In the genomic region with DNA sequence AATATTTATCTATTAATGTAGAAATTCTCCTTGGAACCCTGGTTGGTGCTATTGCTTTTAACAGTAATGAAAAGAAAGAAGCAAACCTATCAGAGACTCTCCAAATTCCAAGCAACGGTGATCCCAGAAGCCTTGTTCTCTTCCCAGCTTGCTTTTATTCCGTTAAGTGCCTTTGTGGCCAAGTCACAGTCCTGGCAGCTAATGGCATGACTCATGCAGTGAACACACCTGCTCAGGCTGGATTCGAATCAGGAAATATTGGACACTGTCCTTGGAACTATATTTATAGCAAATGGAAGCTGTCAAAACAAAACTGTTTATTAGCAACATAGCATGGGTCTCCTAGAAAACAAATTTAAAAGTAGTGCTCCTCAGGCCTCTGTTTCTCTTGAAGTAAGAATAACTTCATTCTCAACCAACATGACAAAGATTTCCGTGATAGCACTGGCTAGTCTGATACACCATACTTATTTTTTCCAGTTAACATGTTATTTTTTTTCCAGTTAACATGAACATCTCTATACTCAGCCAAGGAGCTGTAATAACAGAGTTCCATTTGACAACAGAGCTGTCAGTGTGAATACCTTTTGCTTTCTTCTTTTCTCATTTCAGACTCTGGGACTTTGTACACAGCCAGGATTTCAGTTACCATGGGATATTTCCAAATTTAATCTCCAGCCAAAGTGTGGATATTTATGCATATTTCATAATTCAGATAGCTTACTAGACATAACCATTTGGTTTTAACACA, we compare ENCODE assay signal across 10 cellular contexts.
DNase-seq lines count a peak whose midpoint lies in the region; ATAC-seq and TF ChIP-seq lines count a peak whose summit lies in the region.
"Had no signal": no experiment of that assay in that cellular context is flagged by ENCODE, and none has a peak within 500 bp of the region (broad histone marks: within the 10 kb centered on the region; RNA-seq: fewer than 3 reads in every experiment).

No MANE protein-coding gene starts in this region.

- no peak for TF ChIP-seq EP300 in stomach (IDR thresholded peaks at IDR 0.05)

- ATAC-seq in left cardiac atrium (peak; percentile 54 to 87), HG02623 (IDR thresholded peaks at IDR 0.05; ENCODE audit: unreplicated experiment) (no peak)

- no peaks in the 10 kb centered on the region for H3K27me3 ChIP-seq in stomach

- H3K9me3 ChIP-seq in stomach = peaks cover 0 to 7% (median 0%) of the 10 kb centered on the region in 4 donors

- no peaks in the 10 kb centered on the region for H3K27me3 Mint-ChIP-seq in endothelial cell (ENCODE audit: unreplicated experiment)

- H3K4me3 ChIP-seq in stomach = no peak overlapping the region

- TF ChIP-seq CTCF in stomach (IDR thresholded peaks at IDR 0.05) (no peak), endothelial cell (IDR thresholded peaks at IDR 0.05; ENCODE audit: unreplicated experiment) (no peak)

- H3K4me1 Mint-ChIP-seq in endothelial cell (ENCODE audit: unreplicated experiment) = no peaks in the 10 kb centered on the region

- WGBS in stomach, 5 donors = 23 to 31% (median 26%) methylated on average over 4 of the region's 4 CpGs

- no peak for TF ChIP-seq POLR2A in stomach (IDR thresholded peaks at IDR 0.05)

- intact Hi-C loops in left cardiac atrium (cut with DNase I) (no loop called here), stomach (cut with DNase I; ENCODE audit: low total_unique reads) (no loop called here)

- H3K27ac ChIP-seq in stomach = peak overlapping the region in 2 of 5 donors; percentile 40 to 54

- no peak overlapping the region for H3K27ac Mint-ChIP-seq in endothelial cell (ENCODE audit: unreplicated experiment)
- H3K27ac Mint-ChIP-seq: activated naive CD4-positive, alpha-beta T cell treated with anti-CD3 and anti-CD28 coated beads for 36 hours had no signal

- DNase-seq in LoVo (ENCODE audit: low spot score) (peak; percentile 53), NCI-H774 (lab: John Stamatoyannopoulos, UW) (peak; percentile 82), left cardiac atrium (no peak), stomach (peak; percentile 65), endothelial cell (ENCODE audit: low spot score) (no peak), UCSD-AML1 (lab: John Stamatoyannopoulos, UW; ENCODE audit: unreplicated experiment) (no peak), NAMALWA (ENCODE audit: low spot score) (no peak)
- DNase-seq: activated naive CD4-positive, alpha-beta T cell treated with anti-CD3 and anti-CD28 coated beads for 36 hours; posterior cingulate gyrus had no signal

- H3K36me3 Mint-ChIP-seq in endothelial cell (ENCODE audit: low read depth, unreplicated experiment) = no peaks in the 10 kb centered on the region

- no peak overlapping the region for H3K4me3 Mint-ChIP-seq in endothelial cell (ENCODE audit: unreplicated experiment)
- H3K4me3 Mint-ChIP-seq: activated naive CD4-positive, alpha-beta T cell treated with anti-CD3 and anti-CD28 coated beads for 36 hours had no signal

- no peaks in the 10 kb centered on the region for H3K36me3 ChIP-seq in stomach

- peaks cover 0 to 28% (median 14%) of the 10 kb centered on the region in 4 donors for H3K4me1 ChIP-seq in stomach

- H3K9me3 Mint-ChIP-seq in endothelial cell (ENCODE audit: unreplicated experiment) = no peaks in the 10 kb centered on the region

Comparison
In these comparisons a context has a peak if more than half of its experiments do, and no peak if none do; other contexts are left out.
1. DNase-seq: peak in LoVo (single experiment), NCI-H774 (single experiment) and stomach (single experiment); none in left cardiac atrium (single experiment), endothelial cell (single experiment), UCSD-AML1 (single experiment) and NAMALWA (single experiment).